8 cellular contexts compared by ENCODE assay signal in the genomic region with DNA sequence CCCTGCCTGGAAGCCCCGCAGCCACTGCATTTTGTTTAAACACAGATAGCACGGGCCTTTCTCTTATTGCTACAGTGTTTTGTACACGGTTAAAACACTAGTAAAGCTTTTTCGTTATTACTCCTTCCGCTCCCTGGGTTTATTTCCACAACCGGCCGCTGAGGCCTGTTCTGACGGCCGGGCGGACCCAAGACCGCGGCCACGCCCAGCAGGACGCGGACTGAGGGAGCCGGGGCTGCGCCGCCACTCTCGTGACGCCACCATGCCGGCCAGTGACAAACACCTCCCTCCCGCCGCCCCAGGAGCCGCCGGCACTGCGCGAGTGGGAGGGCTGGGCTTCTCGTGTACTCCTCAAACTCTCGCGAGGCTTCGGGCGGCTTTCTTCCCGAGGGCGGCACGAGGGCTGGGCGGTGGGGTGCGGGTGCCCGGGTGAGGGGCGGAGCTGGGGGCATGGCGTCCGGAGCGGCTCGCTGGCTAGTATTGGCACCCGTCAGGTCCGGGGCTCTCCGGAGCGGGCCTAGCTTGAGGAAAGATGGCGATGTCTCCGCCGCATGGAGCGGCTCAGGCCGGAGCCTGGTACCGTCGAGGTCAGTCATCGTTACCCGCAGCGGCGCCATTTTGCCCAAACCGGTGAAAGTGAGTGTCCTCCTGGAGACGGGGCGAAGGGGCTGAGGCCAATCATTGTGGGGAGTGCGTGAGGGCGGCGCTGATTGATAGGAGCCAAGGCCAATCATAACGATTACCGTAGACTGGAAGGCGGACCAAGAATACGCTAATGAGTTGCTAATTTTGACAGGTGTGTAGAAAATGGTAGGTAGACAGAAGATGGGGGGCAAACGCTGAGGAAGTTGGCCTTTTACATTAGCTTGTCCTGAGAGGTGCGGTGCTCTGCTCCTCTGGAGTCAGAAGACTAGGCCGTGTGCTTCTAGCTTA. TPM values are rescaled to one million over a fixed set of nuclear protein-coding genes. Genes with fewer than 3 reads are reported as not detected.
A peak's percentile ranks its signal among the peaks of the same experiment; 100 is the strongest.
DNase-seq lines count a peak whose midpoint lies in the region; TF ChIP-seq lines count a peak whose summit lies in the region.

A gene with protein sequence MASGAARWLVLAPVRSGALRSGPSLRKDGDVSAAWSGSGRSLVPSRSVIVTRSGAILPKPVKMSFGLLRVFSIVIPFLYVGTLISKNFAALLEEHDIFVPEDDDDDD (plus strand): TSS at position 382 of the 933 bp plus-strand sequence. CDS start 69 bp downstream, at position 451.

- POLR2A ChIA-PET in activated CD8-positive, alpha-beta memory T cell treated with anti-CD3 and anti-CD28 coated beads for 36 hours (lab: Charles Lee): interaction anchor here (0.5 to 3.3 kb wide), 8 partner anchors 8 to 465 kb away, joined by 3 to 42 read pairs (median 3); a partner anchor contains a TSS

- peak; percentile 94 for DNase-seq in CMK (ENCODE audit: low read depth)
- peak; percentile 98 for DNase-seq in GM20000 (ENCODE audit: low spot score)
- DNase-seq in HT-29 (ENCODE audit: low spot score): peak; percentile 93
- peak; percentile 96 to 97 for DNase-seq in NOMO-1 (lab: John Stamatoyannopoulos, UW; ENCODE audit: unreplicated experiment in 2 of 2)
- DNase-seq in effector CD8-positive, alpha-beta T cell (lab: John Stamatoyannopoulos, UW): peak; percentile 98
- DNase-seq in lung microvascular endothelial cell (ENCODE audit: low read depth in 2 of 2): peak; percentile 99
- DNase-seq in stimulated activated CD4-positive, alpha-beta T cell treated with anti-CD3 and anti-CD28 coated beads, TNF-alpha, amount 100 ng/mL, for 48 hours (ENCODE audit: low read depth in 3 of 3): peak; percentile 96 to 97 (median 97)

- no peak for TF ChIP-seq CTCF in GM20000 (IDR thresholded peaks at IDR 0.05; ENCODE audit: extremely low read depth, missing control alignments)

- CTCF ChIA-PET in activated CD8-positive, alpha-beta memory T cell treated with anti-CD3 and anti-CD28 coated beads for 36 hours (lab: Charles Lee): interaction anchor here (0.6 to 4.6 kb wide), 5 partner anchors 9 to 382 kb away, joined by 3 to 31 read pairs (median 6); a partner anchor contains a TSS

RNA-seq across cellular contexts. Expression of the gene that starts here (rescaled TPM):
- total RNA-seq in HT-29 (2014; rRNA removed; shearing (Covaris generic)): 18.9 and 25.5 TPM in 2 replicates
- 10 to 100 TPM; 63.5 to 66.3 TPM for total RNA-seq in activated CD8-positive, alpha-beta memory T cell treated with anti-CD3 and anti-CD28 coated beads for 36 hours
- total RNA-seq in lung microvascular endothelial cell: 7.6 and 8.1 TPM in 2 replicates

Comparison
In these comparisons a context has a peak if more than half of its experiments do, and no peak if none do; other contexts are left out.
1. Peak in every context shown above with its lines: DNase-seq.